Comparison of ENCODE assay signal across 1 cellular context in genomic region chr3:122674339-122674738, GRCh38.
TF ChIP-seq lines count a peak whose summit lies in the region.

No MANE protein-coding gene starts in this region.

TF ChIP-seq in H1, 55 proteins besides CTCF, POLR2A, EP300 and RAD21 (continued from another document):
- no peak for TF ChIP-seq SIN3A (conservative IDR thresholded peaks at IDR 0.05 in 1 of 2, IDR thresholded peaks at IDR 0.05 in 1 of 2; ENCODE audit: low read depth in 1 of 2, low read length in 2 of 2)
- no peak for TF ChIP-seq KDM5A (IDR thresholded peaks at IDR 0.05; ENCODE audit: low read length)
- TF ChIP-seq SP2 (IDR thresholded peaks at IDR 0.05; ENCODE audit: low read length) = no peak
